Comparison of ENCODE assay signal across 21 cellular contexts in the genomic region with DNA sequence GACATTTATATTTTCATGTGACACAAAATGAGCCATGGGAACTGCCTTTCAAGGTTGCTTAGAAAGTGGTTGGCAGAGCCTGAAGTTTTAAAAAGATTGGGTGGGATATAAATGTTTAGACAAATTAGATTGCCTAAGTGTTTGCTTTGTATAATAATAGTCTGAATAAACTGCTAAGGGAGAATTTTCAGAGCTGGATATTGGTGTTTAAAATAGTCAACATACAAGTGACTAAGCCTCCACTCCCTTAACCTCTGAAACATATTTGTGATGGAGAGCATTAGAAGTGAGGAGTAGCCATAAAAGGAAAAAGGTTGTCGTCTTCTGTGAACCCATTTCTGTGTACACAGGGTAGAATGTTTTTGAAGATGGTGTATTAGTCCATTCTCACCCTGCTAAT.
"Had no signal": no experiment of that assay in that cellular context is flagged by ENCODE, and none has a peak within 500 bp of the region (broad histone marks: within the 10 kb centered on the region; RNA-seq: fewer than 3 reads in every experiment).

No MANE protein-coding gene starts in this region.

- H3K9me3 ChIP-seq: esophagus muscularis mucosa, gastrocnemius medialis, pancreas, suprapubic skin, upper lobe of right lung had no signal

- H3K4me3 ChIP-seq: esophagus muscularis mucosa, gastrocnemius medialis, lung, pancreas, smooth muscle cell, suprapubic skin, tibial nerve, upper lobe of right lung had no signal

- H3K4me2 ChIP-seq: smooth muscle cell had no signal

- FAIRE-seq: colon, pancreas had no signal

- H3K4me1 ChIP-seq: gastrocnemius medialis, pancreas, suprapubic skin, tibial nerve, upper lobe of right lung had no signal

- H3K27me3 ChIP-seq: esophagus muscularis mucosa, gastrocnemius medialis, pancreas, suprapubic skin, tibial nerve, upper lobe of right lung had no signal

- H3K36me3 ChIP-seq: esophagus muscularis mucosa, gastrocnemius medialis, pancreas, suprapubic skin, tibial nerve, upper lobe of right lung had no signal

- DNase-seq: effector memory CD8-positive, alpha-beta T cell; gastrocnemius medialis; glutamatergic neuron; left colon; left ventricle myocardium superior; mesenchymal stem cell; midbrain; naive B cell; occipital lobe; pancreas; right cardiac atrium; stimulated activated CD4-positive, alpha-beta T cell treated with anti-CD3 and anti-CD28 coated beads, Interleukin-2, amount 100 ng/mL, for 48 hours; stimulated activated naive CD4-positive, alpha-beta T cell treated with Interleukin-2 at 50 U/mL for 16 hours; upper lobe of right lung had no signal

- H3K27ac ChIP-seq: epithelial cell of prostate, gastrocnemius medialis, pancreas, suprapubic skin, tibial nerve, upper lobe of right lung had no signal

- ATAC-seq: effector memory CD8-positive, alpha-beta T cell; gastrocnemius medialis; left colon; left ventricle myocardium superior; pancreas; right cardiac atrium; upper lobe of right lung had no signal
